Comparison of ENCODE assay signal across 1 cellular context in genomic region chr15:38487383-38487782, GRCh38.
TF ChIP-seq lines count a peak whose summit lies in the region.

No MANE protein-coding gene starts in this region.

TF ChIP-seq in IMR-90, 13 proteins besides CTCF, POLR2A, EP300 and RAD21:
- TF ChIP-seq CHD1 (IDR thresholded peaks at IDR 0.05; ENCODE audit: low read depth, low read length) = no peak
- TF ChIP-seq, protein P1, sequence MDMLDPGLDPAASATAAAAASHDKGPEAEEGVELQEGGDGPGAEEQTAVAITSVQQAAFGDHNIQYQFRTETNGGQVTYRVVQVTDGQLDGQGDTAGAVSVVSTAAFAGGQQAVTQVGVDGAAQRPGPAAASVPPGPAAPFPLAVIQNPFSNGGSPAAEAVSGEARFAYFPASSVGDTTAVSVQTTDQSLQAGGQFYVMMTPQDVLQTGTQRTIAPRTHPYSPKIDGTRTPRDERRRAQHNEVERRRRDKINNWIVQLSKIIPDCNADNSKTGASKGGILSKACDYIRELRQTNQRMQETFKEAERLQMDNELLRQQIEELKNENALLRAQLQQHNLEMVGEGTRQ (IDR thresholded peaks at IDR 0.05; ENCODE audit: low read depth, low read length) = no peak
- no peak for TF ChIP-seq CEBPB (IDR thresholded peaks at IDR 0.05; ENCODE audit: low read depth, low read length)
- TF ChIP-seq MXI1 (IDR thresholded peaks at IDR 0.05; ENCODE audit: borderline replicate concordance, low read depth, low read length) = no peak
- TF ChIP-seq, protein P2, sequence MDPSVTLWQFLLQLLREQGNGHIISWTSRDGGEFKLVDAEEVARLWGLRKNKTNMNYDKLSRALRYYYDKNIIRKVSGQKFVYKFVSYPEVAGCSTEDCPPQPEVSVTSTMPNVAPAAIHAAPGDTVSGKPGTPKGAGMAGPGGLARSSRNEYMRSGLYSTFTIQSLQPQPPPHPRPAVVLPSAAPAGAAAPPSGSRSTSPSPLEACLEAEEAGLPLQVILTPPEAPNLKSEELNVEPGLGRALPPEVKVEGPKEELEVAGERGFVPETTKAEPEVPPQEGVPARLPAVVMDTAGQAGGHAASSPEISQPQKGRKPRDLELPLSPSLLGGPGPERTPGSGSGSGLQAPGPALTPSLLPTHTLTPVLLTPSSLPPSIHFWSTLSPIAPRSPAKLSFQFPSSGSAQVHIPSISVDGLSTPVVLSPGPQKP (IDR thresholded peaks at IDR 0.05; ENCODE audit: borderline replicate concordance, low read depth, low read length) = no peak
- TF ChIP-seq SMC3 (IDR thresholded peaks at IDR 0.05; ENCODE audit: low read depth, low read length) = no peak
- TF ChIP-seq MAZ (IDR thresholded peaks at IDR 0.05; ENCODE audit: borderline replicate concordance, low read depth, low read length) = no peak
- no peak for TF ChIP-seq RCOR1 (IDR thresholded peaks at IDR 0.05; ENCODE audit: insufficient replicate concordance, low read length)
- no peak for TF ChIP-seq NFE2L2 (IDR thresholded peaks at IDR 0.05; ENCODE audit: low read depth, low read length)
- no peak for TF ChIP-seq MAFK (IDR thresholded peaks at IDR 0.05; ENCODE audit: low read depth, low read length)
- TF ChIP-seq FOS (IDR thresholded peaks at IDR 0.05; ENCODE audit: low read depth, low read length) = no peak
- TF ChIP-seq RFX5 (IDR thresholded peaks at IDR 0.05; ENCODE audit: low read depth, low read length) = no peak
